8 cellular contexts compared by ENCODE assay signal in the genomic region with DNA sequence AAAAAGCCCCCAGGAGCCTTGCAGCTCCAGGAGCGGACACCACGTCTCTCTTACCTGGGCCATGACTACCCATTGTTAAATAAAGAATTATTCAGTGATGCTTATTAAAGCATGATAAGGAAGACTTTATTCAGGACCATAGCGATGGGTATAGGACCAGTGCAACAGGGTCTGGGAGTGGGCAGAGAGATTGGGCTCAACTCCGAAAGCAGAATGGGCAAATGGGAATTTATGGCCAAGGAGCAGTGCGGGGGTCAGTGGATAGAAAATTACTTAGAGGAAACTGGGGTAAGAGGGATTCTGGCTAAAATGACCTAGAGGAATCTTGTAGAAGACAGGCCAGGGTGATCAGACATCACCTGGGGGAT. TPM values are rescaled to one million over a fixed set of nuclear protein-coding genes. Genes with fewer than 3 reads are reported as not detected.
DNase-seq lines count a peak whose midpoint lies in the region; ATAC-seq and TF ChIP-seq lines count a peak whose summit lies in the region.

No MANE protein-coding gene starts in this region.

- peak overlapping the region; percentile 32 for H3K4me3 ChIP-seq in H7 (ENCODE audit: insufficient read depth, low read depth, low read length)

- no peaks in the 10 kb centered on the region for H3K27me3 ChIP-seq in H7 (ENCODE audit: control insufficient read depth, insufficient read depth, low read length)

- peak overlapping the region; percentile 99 for H3K4me3 Mint-ChIP-seq in stimulated activated effector memory CD8-positive, alpha-beta T cell treated with anti-CD3 and anti-CD28 coated beads, Interleukin-12 subunit alpha, Interleukin-12 subunit beta, amount 100 ng/mL, for 72 hours

- peak overlapping the region; percentile 99 for H3K27ac Mint-ChIP-seq in stimulated activated effector memory CD8-positive, alpha-beta T cell treated with anti-CD3 and anti-CD28 coated beads, Interleukin-12 subunit alpha, Interleukin-12 subunit beta, amount 100 ng/mL, for 72 hours

- H3K27ac ChIP-seq in VCaP, result peak overlapping the region; percentile 86

- H3K36me3 Mint-ChIP-seq in stimulated activated effector memory CD8-positive, alpha-beta T cell treated with anti-CD3 and anti-CD28 coated beads, Interleukin-12 subunit alpha, Interleukin-12 subunit beta, amount 100 ng/mL, for 72 hours, result peaks cover 49% of the 10 kb centered on the region

- ATAC-seq in left ventricle myocardium superior, result peak; percentile 3
- no peak for ATAC-seq in stimulated activated effector memory CD8-positive, alpha-beta T cell treated with anti-CD3 and anti-CD28 coated beads, Interleukin-12 subunit alpha, Interleukin-12 subunit beta, amount 100 ng/mL, for 72 hours

- peaks cover 40% of the 10 kb centered on the region for H3K4me1 Mint-ChIP-seq in stimulated activated effector memory CD8-positive, alpha-beta T cell treated with anti-CD3 and anti-CD28 coated beads, Interleukin-12 subunit alpha, Interleukin-12 subunit beta, amount 100 ng/mL, for 72 hours

- DNase-seq in H7, result no peak
- no peak for DNase-seq in left ventricle myocardium superior
- DNase-seq in stimulated activated effector memory CD8-positive, alpha-beta T cell treated with anti-CD3 and anti-CD28 coated beads, Interleukin-12 subunit alpha, Interleukin-12 subunit beta, amount 100 ng/mL, for 72 hours (ENCODE audit: low spot score in 2 of 2), result no peak
- no peak for DNase-seq in NCI-H82 treated with DMSO at 0.1 percent for 48 hours (lab: John Stamatoyannopoulos, UW; ENCODE audit: unreplicated experiment)
- DNase-seq in activated effector memory CD4-positive, alpha-beta T cell treated with anti-CD3 and anti-CD28 coated beads, Interleukin-2, amount 50 U/mL, for 16 hours, result no peak
- no peak for DNase-seq in NCI-H2081 treated with DMSO at 0.1 percent for 48 hours (lab: John Stamatoyannopoulos, UW)
- no peak for DNase-seq in stimulated activated CD4-positive, alpha-beta T cell treated with anti-CD3 and anti-CD28 coated beads, Interleukin-4, amount 100 ng/mL, for 4 hours

- H3K9me3 Mint-ChIP-seq in stimulated activated effector memory CD8-positive, alpha-beta T cell treated with anti-CD3 and anti-CD28 coated beads, Interleukin-12 subunit alpha, Interleukin-12 subunit beta, amount 100 ng/mL, for 72 hours, result no peaks in the 10 kb centered on the region

- H3K36me3 ChIP-seq in H7 (replicated peaks; ENCODE audit: control insufficient read depth, insufficient read depth, low read length), result peaks cover 10% of the 10 kb centered on the region

- intact Hi-C loops in left ventricle myocardium superior (cut with micrococcal nuclease), result loop anchor here (5.0 kb wide), 1 partner anchor 431 kb away; no protein-coding TSS in a partner anchor

- no peak for TF ChIP-seq CTCF in VCaP (conservative IDR thresholded peaks at IDR 0.05)

RNA-seq across cellular contexts. Expression of a gene that starts 0.6 kb away (rescaled TPM):
- 229 and 244 TPM in 2 replicates for total RNA-seq in H7 (2014; rRNA removed; shearing (Covaris generic))
- total RNA-seq in left ventricle myocardium superior, result 850 TPM
